In the genomic region with DNA sequence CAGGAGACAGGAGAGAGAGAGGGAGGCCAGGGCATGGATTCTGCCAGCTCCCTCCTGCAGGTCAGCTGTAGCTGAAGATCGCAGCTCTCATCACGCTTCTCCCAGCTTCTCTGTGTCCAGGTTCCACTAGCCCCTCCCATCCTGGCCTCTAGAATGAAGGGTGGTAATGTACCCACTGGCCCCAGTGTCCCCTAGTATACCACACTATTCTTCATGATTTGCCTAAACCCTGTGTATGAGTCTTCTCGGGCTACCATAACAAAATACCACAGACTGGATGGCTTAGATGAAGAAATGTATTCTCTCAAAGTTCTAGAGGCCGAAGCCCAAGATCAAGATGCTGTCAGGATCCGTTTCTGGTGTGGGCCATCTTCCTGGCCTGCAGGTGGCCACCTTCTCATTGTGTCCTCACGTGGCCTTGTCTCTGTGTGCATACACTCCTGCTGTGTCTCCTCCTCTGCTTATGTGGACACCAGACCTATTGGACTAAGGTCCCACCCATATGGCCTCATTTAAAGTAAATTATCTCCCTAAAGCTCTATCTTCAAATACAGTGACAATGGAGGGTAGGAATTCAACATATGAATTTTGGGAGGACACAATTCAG, we compare ENCODE assay signal across 23 cellular contexts.
"Had no signal": no experiment of that assay in that cellular context is flagged by ENCODE, and none has a peak within 500 bp of the region (broad histone marks: within the 10 kb centered on the region; RNA-seq: fewer than 3 reads in every experiment).

No MANE protein-coding gene starts in this region.

- FAIRE-seq: RCC 7860 had no signal

- H3K4me1 ChIP-seq: breast epithelium had no signal

- H3K36me3 Mint-ChIP-seq: activated naive CD4-positive, alpha-beta T cell treated with anti-CD3 and anti-CD28 coated beads, Interleukin-2, amount 50 U/mL, for 24 hours had no signal

- H3K4me3 ChIP-seq: breast epithelium had no signal

- H3K9me3 ChIP-seq: breast epithelium had no signal

- H3K4me3 Mint-ChIP-seq: activated naive CD4-positive, alpha-beta T cell treated with anti-CD3 and anti-CD28 coated beads, Interleukin-2, amount 50 U/mL, for 24 hours; central memory CD8-positive, alpha-beta T cell; IgD-negative memory B cell; T-helper 1 cell treated with Interleukin-12 subunit alpha and Interleukin-12 subunit beta and Interleukin-4 antibody, amounts not matched to agents 30 μg/mL and 1 μg/mL, for 36 hours had no signal

- DNase-seq: activated CD4-positive, alpha-beta T cell treated with anti-CD3 and anti-CD28 coated beads for 48 hours; activated CD4-positive, alpha-beta T cell treated with anti-CD3 and anti-CD28 coated beads, Interleukin-2, amount 50 U/mL, for 48 hours; activated CD8-positive, alpha-beta memory T cell treated with anti-CD3 and anti-CD28 coated beads, Interleukin-2, amount 50 U/mL, for 4 hours; activated effector memory CD4-positive, alpha-beta T cell treated with Interleukin-2 at 50 U/mL for 16 hours; activated naive CD4-positive, alpha-beta T cell; aorta; MM.1S; NCI-H1105; NCI-H1436 treated with DMSO at 0.1 percent for 48 hours; NCI-H1930; NCI-H2171; NCI-H226; NCI-H526; NK-92 treated with Interleukin-12 subunit alpha and Interleukin-12 subunit beta, amount 100 ng/mL, for 24 hours; SHP77 had no signal

- H3K4me1 Mint-ChIP-seq: activated naive CD4-positive, alpha-beta T cell treated with anti-CD3 and anti-CD28 coated beads, Interleukin-2, amount 50 U/mL, for 24 hours; central memory CD8-positive, alpha-beta T cell had no signal

- H3K27me3 ChIP-seq: breast epithelium had no signal

- H3K27ac Mint-ChIP-seq: activated naive CD4-positive, alpha-beta T cell treated with anti-CD3 and anti-CD28 coated beads, Interleukin-2, amount 50 U/mL, for 24 hours; IgD-negative memory B cell; T-helper 1 cell treated with Interleukin-12 subunit alpha and Interleukin-12 subunit beta and Interleukin-4 antibody, amounts not matched to agents 30 μg/mL and 1 μg/mL, for 36 hours had no signal

- H3K9me3 Mint-ChIP-seq: activated naive CD4-positive, alpha-beta T cell treated with anti-CD3 and anti-CD28 coated beads, Interleukin-2, amount 50 U/mL, for 24 hours; central memory CD8-positive, alpha-beta T cell; IgD-negative memory B cell had no signal

- H3K9ac ChIP-seq: KMS-11 had no signal

- H3K4me2 ChIP-seq: KMS-11 had no signal

- H3K36me3 ChIP-seq: breast epithelium had no signal

- H3K27me3 Mint-ChIP-seq: activated naive CD4-positive, alpha-beta T cell treated with anti-CD3 and anti-CD28 coated beads, Interleukin-2, amount 50 U/mL, for 24 hours had no signal

- ATAC-seq: activated CD4-positive, CD25-positive, alpha-beta regulatory T cell treated with anti-CD3 and anti-CD28 coated beads, Interleukin-2, amount 50 U/mL, for 24 hours had no signal

- H3K27ac ChIP-seq: breast epithelium, KMS-11 had no signal
